Comparison of ENCODE assay signal across 8 cellular contexts in genomic region chr7:4610768-4611467, GRCh38.
DNase-seq lines count a peak whose midpoint lies in the region; ATAC-seq, FAIRE-seq and TF ChIP-seq lines count a peak whose summit lies in the region.

No MANE protein-coding gene starts in this region.

- no peaks in the 10 kb centered on the region for H3K36me3 Mint-ChIP-seq in T-helper 2 cell treated with Interferon-gamma antibody and Interleukin-4, amounts not matched to agents 5 μg/mL and 100 μg/mL, for 36 hours (ENCODE audit: low read depth)
- no peaks in the 10 kb centered on the region for H3K36me3 Mint-ChIP-seq in brain

- H3K27me3 Mint-ChIP-seq in T-helper 2 cell treated with Interferon-gamma antibody and Interleukin-4, amounts not matched to agents 5 μg/mL and 100 μg/mL, for 36 hours (ENCODE audit: low read depth), result no peaks in the 10 kb centered on the region
- H3K27me3 Mint-ChIP-seq in brain, result peaks cover 5% of the 10 kb centered on the region

- no peak for TF ChIP-seq POLR2A in H54 (IDR thresholded peaks at IDR 0.05; ENCODE audit: low read depth, low read length)

- TF ChIP-seq CTCF in brain (conservative IDR thresholded peaks at IDR 0.05), result peak; percentile 77 to 81

- no peaks in the 10 kb centered on the region for H3K9me3 Mint-ChIP-seq in T-helper 2 cell treated with Interferon-gamma antibody and Interleukin-4, amounts not matched to agents 5 μg/mL and 100 μg/mL, for 36 hours
- peaks cover 0 to 3% (median 0%) of the 10 kb centered on the region in 5 experiments for H3K9me3 Mint-ChIP-seq in brain

- H3K4me1 Mint-ChIP-seq in T-helper 2 cell treated with Interferon-gamma antibody and Interleukin-4, amounts not matched to agents 5 μg/mL and 100 μg/mL, for 36 hours (ENCODE audit: low read depth), result peaks cover 9% of the 10 kb centered on the region
- H3K4me1 Mint-ChIP-seq in brain, result peaks cover 29% of the 10 kb centered on the region

- no peak overlapping the region for H3K27ac Mint-ChIP-seq in T-helper 2 cell treated with Interferon-gamma antibody and Interleukin-4, amounts not matched to agents 5 μg/mL and 100 μg/mL, for 36 hours
- peak overlapping the region in 2 of 5 experiments; percentile 6 to 68 for H3K27ac Mint-ChIP-seq in brain

- ATAC-seq in GM21737 (IDR thresholded peaks at IDR 0.05; ENCODE audit: unreplicated experiment), result no peak

- DNase-seq in Daoy (ENCODE audit: low read depth) (peak; percentile 65), H54 (ENCODE audit: insufficient read length, low spot score) (peak; percentile 82), NCI-H146 (lab: John Stamatoyannopoulos, UW) (peak; percentile 64), inferior parietal cortex (ENCODE audit: extremely low spot score) (peak; percentile 79)
- peak; percentile 34 for DNase-seq in T-helper 2 cell treated with Interferon-gamma antibody and Interleukin-4, amounts not matched to agents 5 μg/mL and 100 μg/mL, for 36 hours (ENCODE audit: low spot score)
- DNase-seq in stimulated activated CD4-positive, alpha-beta T cell treated with anti-CD3 and anti-CD28 coated beads, Interleukin-2, amount 100 ng/mL, for 24 hours, result peak; percentile 33 to 53

- FAIRE-seq in H54 (lab: Jason Lieb, UNC), result no peak

- no peak overlapping the region for H3K4me3 Mint-ChIP-seq in T-helper 2 cell treated with Interferon-gamma antibody and Interleukin-4, amounts not matched to agents 5 μg/mL and 100 μg/mL, for 36 hours
- no peak overlapping the region for H3K4me3 Mint-ChIP-seq in brain
